ENCODE assay signal across 1 cellular context in genomic region chr5:42734531-42735058, GRCh38. TPM values are rescaled to one million over a fixed set of nuclear protein-coding genes. Genes with fewer than 3 reads are reported as not detected.
"Had no signal": no experiment of that assay in that cellular context is flagged by ENCODE, and none has a peak within 500 bp of the region (broad histone marks: within the 10 kb centered on the region; RNA-seq: fewer than 3 reads in every experiment).

No MANE protein-coding gene starts in this region.

RNA-seq across cellular contexts. Expression of gene CCDC152, which starts 22.0 kb away (rescaled TPM):
- total RNA-seq: myocyte had no signal
